Comparison of ENCODE assay signal across 22 cellular contexts in genomic region chr10:78412605-78413004, GRCh38.
DNase-seq lines count a peak whose midpoint lies in the region; ATAC-seq and TF ChIP-seq lines count a peak whose summit lies in the region.
"Had no signal": no experiment of that assay in that cellular context is flagged by ENCODE, and none has a peak within 500 bp of the region (broad histone marks: within the 10 kb centered on the region; RNA-seq: fewer than 3 reads in every experiment).

No MANE protein-coding gene starts in this region.

- no peak overlapping the region for H2BK5ac ChIP-seq in trophoblast cell (ENCODE audit: low read depth, low read length, poor library complexity)

- no peak overlapping the region for H3K9ac ChIP-seq in trophoblast cell (ENCODE audit: low read length)

- H3K27me3 ChIP-seq in WERI-Rb-1 (ENCODE audit: insufficient read depth, low read depth, severe bottlenecking) (no peaks in the 10 kb centered on the region), hepatocyte (no peaks in the 10 kb centered on the region), trophoblast cell (ENCODE audit: insufficient read depth, low read length) (no peaks in the 10 kb centered on the region), upper lobe of right lung (no peaks in the 10 kb centered on the region)
- H3K27me3 ChIP-seq: SJCRH30 had no signal

- H4K12ac ChIP-seq in trophoblast cell (ENCODE audit: low read depth, low read length) = no peak overlapping the region

- peak overlapping the region; percentile 38 for H2BK12ac ChIP-seq in trophoblast cell (ENCODE audit: low read length)

- intact Hi-C loops in upper lobe of right lung (cut with DNase I) = no loop called here

- no peaks in the 10 kb centered on the region for H4K20me1 ChIP-seq in hepatocyte (ENCODE audit: insufficient read depth, poor library complexity, severe bottlenecking)

- no peak overlapping the region for H2BK120ac ChIP-seq in trophoblast cell (ENCODE audit: insufficient read depth, low read length, poor library complexity)

- H3K4me2 ChIP-seq in hepatocyte (no peak overlapping the region), trophoblast cell (ENCODE audit: low read length) (no peak overlapping the region)
- H3K4me2 ChIP-seq: GM23338 had no signal

- no peak for TF ChIP-seq CTCF in WERI-Rb-1 (IDR thresholded peaks at IDR 0.05; ENCODE audit: low read depth, low read length)
- TF ChIP-seq CTCF in hepatocyte (IDR thresholded peaks at IDR 0.05; ENCODE audit: poor library complexity) = no peak
- TF ChIP-seq CTCF in upper lobe of right lung (IDR thresholded peaks at IDR 0.05) = no peak

- H3K4me3 ChIP-seq in WERI-Rb-1 (ENCODE audit: low read depth, low read length) (no peak overlapping the region), hepatocyte (no peak overlapping the region), trophoblast cell (ENCODE audit: low read depth, low read length) (no peak overlapping the region), upper lobe of right lung (no peak overlapping the region)
- H3K4me3 ChIP-seq: GM23338, SJCRH30 had no signal

- no peaks in the 10 kb centered on the region for H3K4me1 Mint-ChIP-seq in activated CD8-positive, alpha-beta memory T cell treated with anti-CD3 and anti-CD28 coated beads, Interleukin-2, amount 10 ng/mL, durations not matched to agents 7 days and 5 days
- H3K4me1 Mint-ChIP-seq: CD4-positive, alpha-beta memory T cell had no signal

- no peaks in the 10 kb centered on the region for H3K36me3 Mint-ChIP-seq in activated CD8-positive, alpha-beta memory T cell treated with anti-CD3 and anti-CD28 coated beads, Interleukin-2, amount 10 ng/mL, durations not matched to agents 7 days and 5 days
- H3K36me3 Mint-ChIP-seq: CD4-positive, alpha-beta memory T cell had no signal

- H3K79me1 ChIP-seq in trophoblast cell (ENCODE audit: low read length) = peaks cover 15% of the 10 kb centered on the region

- no peak overlapping the region for H3K27ac Mint-ChIP-seq in activated CD8-positive, alpha-beta memory T cell treated with anti-CD3 and anti-CD28 coated beads, Interleukin-2, amount 10 ng/mL, durations not matched to agents 7 days and 5 days
- H3K27ac Mint-ChIP-seq: CD4-positive, alpha-beta memory T cell; GM23338 had no signal

- H3K4me3 Mint-ChIP-seq in activated CD8-positive, alpha-beta memory T cell treated with anti-CD3 and anti-CD28 coated beads, Interleukin-2, amount 10 ng/mL, durations not matched to agents 7 days and 5 days = no peak overlapping the region
- H3K4me3 Mint-ChIP-seq: CD4-positive, alpha-beta memory T cell; GM23338 had no signal

- no peaks in the 10 kb centered on the region for H3K9me3 Mint-ChIP-seq in activated CD8-positive, alpha-beta memory T cell treated with anti-CD3 and anti-CD28 coated beads, Interleukin-2, amount 10 ng/mL, durations not matched to agents 7 days and 5 days (ENCODE audit: low read depth)
- H3K9me3 Mint-ChIP-seq: GM23338 had no signal

- H3K4me1 ChIP-seq in hepatocyte (ENCODE audit: insufficient read depth) = peaks cover 19% of the 10 kb centered on the region
- peaks cover 14 to 25% of the 10 kb centered on the region in 2 experiments for H3K4me1 ChIP-seq in trophoblast cell (ENCODE audit: control insufficient read depth in 1 of 2, insufficient read depth in 2 of 2, low read length in 2 of 2)
- H3K4me1 ChIP-seq in upper lobe of right lung = peaks cover 25% of the 10 kb centered on the region
- H3K4me1 ChIP-seq: SJCRH30 had no signal

- H3K79me2 ChIP-seq in hepatocyte (no peaks in the 10 kb centered on the region), trophoblast cell (ENCODE audit: control insufficient read depth, insufficient read depth, low read length, poor library complexity) (no peaks in the 10 kb centered on the region)

- H3K23ac ChIP-seq in trophoblast cell (ENCODE audit: low read length) = no peak overlapping the region

- CTCF ChIA-PET in activated CD8-positive, alpha-beta memory T cell treated with anti-CD3 and anti-CD28 coated beads, Interleukin-2, amount 10 ng/mL, durations not matched to agents 7 days and 5 days (lab: Charles Lee) = no interaction called here

- no peak for ATAC-seq in upper lobe of right lung
- ATAC-seq in activated CD8-positive, alpha-beta memory T cell treated with anti-CD3 and anti-CD28 coated beads, Interleukin-2, amount 10 ng/mL, durations not matched to agents 7 days and 5 days = no peak
- ATAC-seq: GM23338, HCT116 had no signal

- no peak overlapping the region for H3K18ac ChIP-seq in trophoblast cell (ENCODE audit: low read length)

- H3K9me2 ChIP-seq in hepatocyte (replicated peaks; ENCODE audit: insufficient read depth) = no peaks in the 10 kb centered on the region

- peaks cover 4% of the 10 kb centered on the region for H3K27me3 Mint-ChIP-seq in activated CD8-positive, alpha-beta memory T cell treated with anti-CD3 and anti-CD28 coated beads, Interleukin-2, amount 10 ng/mL, durations not matched to agents 7 days and 5 days

- 91% methylated on average over 4 of the region's 4 CpGs for WGBS in hepatocyte (ENCODE audit: low lambda C conversion rate, missing lambda C conversion rate)
- no CpG with 5 or more reads among the region's 4 CpGs for WGBS in trophoblast cell (ENCODE audit: extremely low coverage, insufficient coverage, insufficient read length)

- H2AFZ ChIP-seq in hepatocyte = no peak overlapping the region
- no peak overlapping the region for H2AFZ ChIP-seq in trophoblast cell (ENCODE audit: insufficient read depth, low read length, poor library complexity)
- H2AFZ ChIP-seq: GM23338 had no signal

- H3K9me3 ChIP-seq in WERI-Rb-1 (ENCODE audit: severe bottlenecking) (no peaks in the 10 kb centered on the region), hepatocyte (ENCODE audit: low read depth) (no peaks in the 10 kb centered on the region), trophoblast cell (ENCODE audit: insufficient read depth, low read depth, low read length) (peaks cover 3% of the 10 kb centered on the region), upper lobe of right lung (no peaks in the 10 kb centered on the region)
- H3K9me3 ChIP-seq: Caco-2, SJCRH30 had no signal

- H3K14ac ChIP-seq in trophoblast cell (ENCODE audit: low read length) = no peak overlapping the region

- H4K8ac ChIP-seq in trophoblast cell (ENCODE audit: low read depth, low read length) = no peak overlapping the region

- DNase-seq in WERI-Rb-1 (peak; percentile 9), hepatocyte (ENCODE audit: low spot score) (no peak), trophoblast cell (no peak), upper lobe of right lung (peak; percentile 16), amniotic stem cell (lab: John Stamatoyannopoulos, UW) (no peak), HuH-7 (ENCODE audit: low spot score) (no peak)
- no peak for DNase-seq in activated CD8-positive, alpha-beta memory T cell treated with anti-CD3 and anti-CD28 coated beads, Interleukin-2, amount 10 ng/mL, durations not matched to agents 7 days and 5 days
- DNase-seq: Caco-2; CD4-positive, alpha-beta memory T cell; DMS 273 treated with DMSO at 0.1 percent for 48 hours; DND-41; Karpas-422; MV-4-11; NCI-H1105 treated with DMSO at 0.1 percent for 48 hours; NCI-H2029 treated with DMSO at 0.1 percent for 48 hours; NCI-H345; NCI-H524; NCI-H82; OCI-M1; SJCRH30 had no signal

- no peak overlapping the region for H3K4ac ChIP-seq in trophoblast cell (ENCODE audit: low read depth, low read length)

- no peaks in the 10 kb centered on the region for H3K36me3 ChIP-seq in WERI-Rb-1
- H3K36me3 ChIP-seq in hepatocyte (replicated peaks; ENCODE audit: insufficient read depth, low read depth) = no peaks in the 10 kb centered on the region
- no peaks in the 10 kb centered on the region for H3K36me3 ChIP-seq in trophoblast cell (ENCODE audit: control insufficient read depth in 1 of 2, insufficient read depth in 2 of 2, low read length in 2 of 2)
- H3K36me3 ChIP-seq in upper lobe of right lung = no peaks in the 10 kb centered on the region
- H3K36me3 ChIP-seq: SJCRH30 had no signal

- H3K27ac ChIP-seq in WERI-Rb-1 = no peak overlapping the region
- H3K27ac ChIP-seq in hepatocyte = peak overlapping the region; percentile 30
- no peak overlapping the region for H3K27ac ChIP-seq in trophoblast cell (ENCODE audit: low read depth, low read length)
- no peak overlapping the region for H3K27ac ChIP-seq in upper lobe of right lung
- H3K27ac ChIP-seq: SJCRH30 had no signal

- H2AK5ac ChIP-seq in trophoblast cell (ENCODE audit: low read length) = no peak overlapping the region

- H4K91ac ChIP-seq in trophoblast cell (ENCODE audit: low read depth, low read length) = no peak overlapping the region

Comparison
In these comparisons a context has a peak if more than half of its experiments do, and no peak if none do; other contexts are left out.
1. DNase-seq: peak in WERI-Rb-1 (single experiment) and upper lobe of right lung (single experiment); none in hepatocyte (single experiment), trophoblast cell (0 of 2), amniotic stem cell (single experiment), activated CD8-positive, alpha-beta memory T cell treated with anti-CD3 and anti-CD28 coated beads, Interleukin-2, amount 10 ng/mL, durations not matched to agents 7 days and 5 days (single experiment) and HuH-7 (single experiment).